ENCODE assay signal across 1 cellular context in genomic region chr11:86577663-86578636, GRCh38.
TF ChIP-seq lines count a peak whose summit lies in the region.

No MANE protein-coding gene starts in this region.

TF ChIP-seq in HEK293, 187 proteins besides CTCF, POLR2A, EP300 and RAD21 (continued from another document):
- TF ChIP-seq SCRT2 (tag by site-specific recombination; IDR thresholded peaks at IDR 0.05), result peak; percentile 89
- TF ChIP-seq ZEB2 (tag by site-specific recombination; IDR thresholded peaks at IDR 0.05), result peak; percentile 88; the same call in 1 of the 2 replicates
- TF ChIP-seq ZNF660 (tag by site-specific recombination; IDR thresholded peaks at IDR 0.05), result 0 out of 2 replicates have a peak, but pooled peaks have one; percentile 15
- TF ChIP-seq ZNF302 (tag by site-specific recombination; IDR thresholded peaks at IDR 0.05; ENCODE audit: low read depth), result no peak
- TF ChIP-seq ZFP37 (tag by site-specific recombination; IDR thresholded peaks at IDR 0.05), result no peak
- no peak for TF ChIP-seq ZNF114 (tag by site-specific recombination; IDR thresholded peaks at IDR 0.05)
- TF ChIP-seq INSM2 (tag by site-specific recombination; IDR thresholded peaks at IDR 0.05), result 0 out of 2 replicates have a peak, but pooled peaks have one; percentile 46
- TF ChIP-seq ZNF521 (tag by site-specific recombination; IDR thresholded peaks at IDR 0.05), result no peak
- peak; percentile 50 for TF ChIP-seq KLF8 (tag by site-specific recombination; IDR thresholded peaks at IDR 0.05)
- TF ChIP-seq, protein P1, sequence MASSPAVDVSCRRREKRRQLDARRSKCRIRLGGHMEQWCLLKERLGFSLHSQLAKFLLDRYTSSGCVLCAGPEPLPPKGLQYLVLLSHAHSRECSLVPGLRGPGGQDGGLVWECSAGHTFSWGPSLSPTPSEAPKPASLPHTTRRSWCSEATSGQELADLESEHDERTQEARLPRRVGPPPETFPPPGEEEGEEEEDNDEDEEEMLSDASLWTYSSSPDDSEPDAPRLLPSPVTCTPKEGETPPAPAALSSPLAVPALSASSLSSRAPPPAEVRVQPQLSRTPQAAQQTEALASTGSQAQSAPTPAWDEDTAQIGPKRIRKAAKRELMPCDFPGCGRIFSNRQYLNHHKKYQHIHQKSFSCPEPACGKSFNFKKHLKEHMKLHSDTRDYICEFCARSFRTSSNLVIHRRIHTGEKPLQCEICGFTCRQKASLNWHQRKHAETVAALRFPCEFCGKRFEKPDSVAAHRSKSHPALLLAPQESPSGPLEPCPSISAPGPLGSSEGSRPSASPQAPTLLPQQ (tag by site-specific recombination; IDR thresholded peaks at IDR 0.05), result peak; percentile 42; the same call in 1 of the 2 replicates
- TF ChIP-seq, protein P2, sequence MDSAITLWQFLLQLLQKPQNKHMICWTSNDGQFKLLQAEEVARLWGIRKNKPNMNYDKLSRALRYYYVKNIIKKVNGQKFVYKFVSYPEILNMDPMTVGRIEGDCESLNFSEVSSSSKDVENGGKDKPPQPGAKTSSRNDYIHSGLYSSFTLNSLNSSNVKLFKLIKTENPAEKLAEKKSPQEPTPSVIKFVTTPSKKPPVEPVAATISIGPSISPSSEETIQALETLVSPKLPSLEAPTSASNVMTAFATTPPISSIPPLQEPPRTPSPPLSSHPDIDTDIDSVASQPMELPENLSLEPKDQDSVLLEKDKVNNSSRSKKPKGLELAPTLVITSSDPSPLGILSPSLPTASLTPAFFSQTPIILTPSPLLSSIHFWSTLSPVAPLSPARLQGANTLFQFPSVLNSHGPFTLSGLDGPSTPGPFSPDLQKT (IDR thresholded peaks at IDR 0.05; ENCODE audit: borderline replicate concordance, low read depth, low read length), result no peak
- no peak for TF ChIP-seq KLF7 (tag by site-specific recombination; IDR thresholded peaks at IDR 0.05; ENCODE audit: borderline replicate concordance)
- TF ChIP-seq SETDB1 (IDR thresholded peaks at IDR 0.05; ENCODE audit: insufficient read length, low read length), result no peak
- TF ChIP-seq ZNF133 (tag by site-specific recombination; IDR thresholded peaks at IDR 0.05), result no peak
- no peak for TF ChIP-seq ZNF473 (tag by site-specific recombination; IDR thresholded peaks at IDR 0.05)
- TF ChIP-seq ZXDB (tag by site-specific recombination; IDR thresholded peaks at IDR 0.05), result peak; percentile 77
- TF ChIP-seq, protein P3, sequence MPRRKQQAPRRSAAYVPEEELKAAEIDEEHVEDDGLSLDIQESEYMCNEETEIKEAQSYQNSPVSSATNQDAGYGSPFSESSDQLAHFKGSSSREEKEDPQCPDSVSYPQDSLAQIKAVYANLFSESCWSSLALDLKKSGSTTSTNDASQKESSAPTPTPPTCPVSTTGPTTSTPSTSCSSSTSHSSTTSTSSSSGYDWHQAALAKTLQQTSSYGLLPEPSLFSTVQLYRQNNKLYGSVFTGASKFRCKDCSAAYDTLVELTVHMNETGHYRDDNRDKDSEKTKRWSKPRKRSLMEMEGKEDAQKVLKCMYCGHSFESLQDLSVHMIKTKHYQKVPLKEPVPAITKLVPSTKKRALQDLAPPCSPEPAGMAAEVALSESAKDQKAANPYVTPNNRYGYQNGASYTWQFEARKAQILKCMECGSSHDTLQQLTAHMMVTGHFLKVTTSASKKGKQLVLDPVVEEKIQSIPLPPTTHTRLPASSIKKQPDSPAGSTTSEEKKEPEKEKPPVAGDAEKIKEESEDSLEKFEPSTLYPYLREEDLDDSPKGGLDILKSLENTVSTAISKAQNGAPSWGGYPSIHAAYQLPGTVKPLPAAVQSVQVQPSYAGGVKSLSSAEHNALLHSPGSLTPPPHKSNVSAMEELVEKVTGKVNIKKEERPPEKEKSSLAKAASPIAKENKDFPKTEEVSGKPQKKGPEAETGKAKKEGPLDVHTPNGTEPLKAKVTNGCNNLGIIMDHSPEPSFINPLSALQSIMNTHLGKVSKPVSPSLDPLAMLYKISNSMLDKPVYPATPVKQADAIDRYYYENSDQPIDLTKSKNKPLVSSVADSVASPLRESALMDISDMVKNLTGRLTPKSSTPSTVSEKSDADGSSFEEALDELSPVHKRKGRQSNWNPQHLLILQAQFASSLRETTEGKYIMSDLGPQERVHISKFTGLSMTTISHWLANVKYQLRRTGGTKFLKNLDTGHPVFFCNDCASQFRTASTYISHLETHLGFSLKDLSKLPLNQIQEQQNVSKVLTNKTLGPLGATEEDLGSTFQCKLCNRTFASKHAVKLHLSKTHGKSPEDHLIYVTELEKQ (tag by site-specific recombination; IDR thresholded peaks at IDR 0.05; ENCODE audit: borderline replicate concordance), result 0 out of 2 replicates have a peak, but pooled peaks have one; percentile 7
- peak; percentile 85; the same call in 1 of the 2 replicates for TF ChIP-seq ZSCAN23 (tag by site-specific recombination; IDR thresholded peaks at IDR 0.05)
- TF ChIP-seq ZNF394 (tag by site-specific recombination; IDR thresholded peaks at IDR 0.05; ENCODE audit: borderline replicate concordance), result peak; percentile 99
- TF ChIP-seq ZBTB21 (tag by site-specific recombination; IDR thresholded peaks at IDR 0.05), result peak; percentile 36; the same call in 1 of the 2 replicates
- TF ChIP-seq MYNN (tag by site-specific recombination; IDR thresholded peaks at IDR 0.05; ENCODE audit: borderline replicate concordance), result peak; percentile 58; the same call in 1 of the 2 replicates
